ENCODE assay signal across 8 cellular contexts in genomic region chr3:52428151-52429005, GRCh38. TPM values are rescaled to one million over a fixed set of nuclear protein-coding genes. Genes with fewer than 3 reads are reported as not detected.
DNase-seq lines count a peak whose midpoint lies in the region; ATAC-seq lines count a peak whose summit lies in the region.

No MANE protein-coding gene starts in this region.

- ATAC-seq in HG03025 (IDR thresholded peaks at IDR 0.05; ENCODE audit: low FRiP score, unreplicated experiment) (no peak), GM18861 (IDR thresholded peaks at IDR 0.05; ENCODE audit: unreplicated experiment) (no peak)

- no peaks in the 10 kb centered on the region for H3K36me3 Mint-ChIP-seq in activated CD4-positive, alpha-beta memory T cell treated with anti-CD3 and anti-CD28 coated beads, Interleukin-2, amount 10 ng/mL, durations not matched to agents 7 days and 5 days (ENCODE audit: low read depth)

- H3K4me3 Mint-ChIP-seq in activated CD4-positive, alpha-beta memory T cell treated with anti-CD3 and anti-CD28 coated beads, Interleukin-2, amount 10 ng/mL, durations not matched to agents 7 days and 5 days = no peak overlapping the region

- H3K27ac Mint-ChIP-seq in activated CD4-positive, alpha-beta memory T cell treated with anti-CD3 and anti-CD28 coated beads, Interleukin-2, amount 10 ng/mL, durations not matched to agents 7 days and 5 days = no peak overlapping the region

- no peaks in the 10 kb centered on the region for H3K9me3 Mint-ChIP-seq in activated CD4-positive, alpha-beta memory T cell treated with anti-CD3 and anti-CD28 coated beads, Interleukin-2, amount 10 ng/mL, durations not matched to agents 7 days and 5 days

- peaks cover 6% of the 10 kb centered on the region for H3K27me3 Mint-ChIP-seq in activated CD4-positive, alpha-beta memory T cell treated with anti-CD3 and anti-CD28 coated beads, Interleukin-2, amount 10 ng/mL, durations not matched to agents 7 days and 5 days

- POLR2A ChIA-PET in activated CD4-positive, alpha-beta memory T cell treated with anti-CD3 and anti-CD28 coated beads, Interleukin-2, amount 10 ng/mL, durations not matched to agents 7 days and 5 days (lab: Charles Lee) = interaction anchor here (0.8 to 1.7 kb wide), 3 partner anchors 18 to 108 kb away, joined by 3 to 4 read pairs (median 3); partner anchors contain the start of gene SEMA3G

- DNase-seq in AG08395 (ENCODE audit: low spot score) (peak; percentile 84), GM04504 (ENCODE audit: low read depth) (peak; percentile 65), NCI-H2227 treated with DMSO at 0.1 percent for 48 hours (lab: John Stamatoyannopoulos, UW) (peak; percentile 54), germinal center (ENCODE audit: low spot score) (peak; percentile 39), occipital lobe (lab: John Stamatoyannopoulos, UW) (peak; percentile 31)
- peak; percentile 44 for DNase-seq in activated CD4-positive, alpha-beta memory T cell treated with anti-CD3 and anti-CD28 coated beads, Interleukin-2, amount 10 ng/mL, durations not matched to agents 7 days and 5 days

- H3K4me1 Mint-ChIP-seq in activated CD4-positive, alpha-beta memory T cell treated with anti-CD3 and anti-CD28 coated beads, Interleukin-2, amount 10 ng/mL, durations not matched to agents 7 days and 5 days = peaks cover 16% of the 10 kb centered on the region

- CTCF ChIA-PET in activated CD4-positive, alpha-beta memory T cell treated with anti-CD3 and anti-CD28 coated beads, Interleukin-2, amount 10 ng/mL, durations not matched to agents 7 days and 5 days (lab: Charles Lee) = interaction anchor here (0.6 to 12.0 kb wide), 15 partner anchors 9 to 427 kb away, joined by 3 to 151 read pairs (median 3); partner anchors contain the start of gene SEMA3G

RNA-seq across cellular contexts. Expression of gene SEMA3G, which starts 16.5 kb away (rescaled TPM):
- under 1 TPM; 0.18 to 0.20 TPM for total RNA-seq in activated CD4-positive, alpha-beta memory T cell treated with anti-CD3 and anti-CD28 coated beads, Interleukin-2, amount 10 ng/mL, durations not matched to agents 7 days and 5 days
- total RNA-seq in occipital lobe = 3.0 TPM

RNA-seq across cellular contexts. Expression of gene PHF7, which starts 17.9 kb away (rescaled TPM):
- 10 to 100 TPM; 22.6 to 23.6 TPM for total RNA-seq in activated CD4-positive, alpha-beta memory T cell treated with anti-CD3 and anti-CD28 coated beads, Interleukin-2, amount 10 ng/mL, durations not matched to agents 7 days and 5 days
- total RNA-seq in occipital lobe = 4.7 TPM

RNA-seq across cellular contexts. Expression of gene BAP1, which starts 18.6 kb away (rescaled TPM):
- 100 to 1,000 TPM in 1 of 2 experiments, 10 to 100 TPM in 1; 90.4 to 100 TPM for total RNA-seq in activated CD4-positive, alpha-beta memory T cell treated with anti-CD3 and anti-CD28 coated beads, Interleukin-2, amount 10 ng/mL, durations not matched to agents 7 days and 5 days
- total RNA-seq in occipital lobe = 105 TPM

RNA-seq across cellular contexts. Expression of gene TNNC1, which starts 25.5 kb away (rescaled TPM):
- 1 to 10 TPM; 2.3 to 2.5 TPM for total RNA-seq in activated CD4-positive, alpha-beta memory T cell treated with anti-CD3 and anti-CD28 coated beads, Interleukin-2, amount 10 ng/mL, durations not matched to agents 7 days and 5 days
- total RNA-seq in occipital lobe = not detected

RNA-seq across cellular contexts. Expression of gene NISCH, which starts 27.0 kb away (rescaled TPM):
- 10 to 100 TPM; 73.8 to 75.0 TPM for total RNA-seq in activated CD4-positive, alpha-beta memory T cell treated with anti-CD3 and anti-CD28 coated beads, Interleukin-2, amount 10 ng/mL, durations not matched to agents 7 days and 5 days
- total RNA-seq in occipital lobe = 71.4 TPM

Comparison
In these comparisons a context has a peak if more than half of its experiments do, and no peak if none do; other contexts are left out.
1. DNase-seq: peak in every context shown above with its lines; median percentile 84 in AG08395; 65 in GM04504; 54 in NCI-H2227 treated with DMSO at 0.1 percent for 48 hours; 44 in activated CD4-positive, alpha-beta memory T cell treated with anti-CD3 and anti-CD28 coated beads, Interleukin-2, amount 10 ng/mL, durations not matched to agents 7 days and 5 days; 39 in germinal center; 31 in occipital lobe.